ENCODE assay signal across 12 cellular contexts in genomic region chr1:157399984-157400382, GRCh38.
DNase-seq lines count a peak whose midpoint lies in the region; ATAC-seq, FAIRE-seq and TF ChIP-seq lines count a peak whose summit lies in the region.
"Had no signal": no experiment of that assay in that cellular context is flagged by ENCODE, and none has a peak within 500 bp of the region (broad histone marks: within the 10 kb centered on the region; RNA-seq: fewer than 3 reads in every experiment).

No MANE protein-coding gene starts in this region.

- H3K36me3 ChIP-seq in upper lobe of right lung (no peaks in the 10 kb centered on the region), ascending aorta (no peaks in the 10 kb centered on the region), right atrium auricular region (no peaks in the 10 kb centered on the region)
- H3K36me3 ChIP-seq: MG63, neutrophil had no signal

- ATAC-seq in activated naive CD4-positive, alpha-beta T cell treated with anti-CD3 and anti-CD28 coated beads, Interleukin-2, amount 50 U/mL, for 72 hours = peak; percentile 49 to 62
- peak; percentile 53 for ATAC-seq in HG03342 (IDR thresholded peaks at IDR 0.05; ENCODE audit: unreplicated experiment)
- peak; percentile 69 for ATAC-seq in upper lobe of right lung

- DNase-seq in activated naive CD4-positive, alpha-beta T cell treated with anti-CD3 and anti-CD28 coated beads, Interleukin-2, amount 50 U/mL, for 72 hours (ENCODE audit: low spot score in 2 of 2) = no peak
- DNase-seq in activated naive CD4-positive, alpha-beta T cell (lab: John Stamatoyannopoulos, UW) = no peak
- peak; percentile 75 for DNase-seq in amniotic epithelial cell (ENCODE audit: low read depth)
- DNase-seq in upper lobe of right lung = no peak
- DNase-seq in ascending aorta (ENCODE audit: low spot score in 2 of 2) = no peak
- DNase-seq in right atrium auricular region (ENCODE audit: low spot score) = no peak
- no peak for DNase-seq in H54 (ENCODE audit: insufficient read length, low spot score)
- DNase-seq: activated naive CD8-positive, alpha-beta T cell treated with anti-CD3 and anti-CD28 coated beads, Interleukin-2, amount 10 ng/mL, durations not matched to agents 7 days and 5 days; MG63 had no signal

- TF ChIP-seq POLR2A in H54 (IDR thresholded peaks at IDR 0.05; ENCODE audit: low read depth, low read length) = no peak

- H3K4me1 ChIP-seq in upper lobe of right lung (no peaks in the 10 kb centered on the region), ascending aorta (no peaks in the 10 kb centered on the region), right atrium auricular region (no peaks in the 10 kb centered on the region)

- H3K27me3 ChIP-seq in upper lobe of right lung (peaks cover 3% of the 10 kb centered on the region), ascending aorta (no peaks in the 10 kb centered on the region), right atrium auricular region (no peaks in the 10 kb centered on the region)

- H3K27ac ChIP-seq in upper lobe of right lung (no peak overlapping the region), ascending aorta (no peak overlapping the region), right atrium auricular region (no peak overlapping the region)
- H3K27ac ChIP-seq: neutrophil had no signal

- TF ChIP-seq CTCF in upper lobe of right lung (IDR thresholded peaks at IDR 0.05) (no peak), ascending aorta (IDR thresholded peaks at IDR 0.05) (no peak), right atrium auricular region (IDR thresholded peaks at IDR 0.05) (no peak)

- H3K36me3 Mint-ChIP-seq in activated naive CD4-positive, alpha-beta T cell treated with anti-CD3 and anti-CD28 coated beads, Interleukin-2, amount 50 U/mL, for 72 hours = no peaks in the 10 kb centered on the region
- H3K36me3 Mint-ChIP-seq: activated naive CD8-positive, alpha-beta T cell treated with anti-CD3 and anti-CD28 coated beads, Interleukin-2, amount 10 ng/mL, durations not matched to agents 7 days and 5 days; CD14-positive monocyte had no signal

- no peaks in the 10 kb centered on the region for H3K9me3 ChIP-seq in upper lobe of right lung
- no peaks in the 10 kb centered on the region for H3K9me3 ChIP-seq in ascending aorta
- no peaks in the 10 kb centered on the region for H3K9me3 ChIP-seq in right atrium auricular region
- H3K9me3 ChIP-seq: MG63, neutrophil had no signal

- H3K4me3 ChIP-seq in upper lobe of right lung (no peak overlapping the region), ascending aorta (no peak overlapping the region), right atrium auricular region (no peak overlapping the region)
- H3K4me3 ChIP-seq: MG63 had no signal

- H3K9me3 Mint-ChIP-seq in activated naive CD4-positive, alpha-beta T cell treated with anti-CD3 and anti-CD28 coated beads, Interleukin-2, amount 50 U/mL, for 72 hours = no peaks in the 10 kb centered on the region
- H3K9me3 Mint-ChIP-seq: activated naive CD8-positive, alpha-beta T cell treated with anti-CD3 and anti-CD28 coated beads, Interleukin-2, amount 10 ng/mL, durations not matched to agents 7 days and 5 days had no signal

- intact Hi-C loops in upper lobe of right lung (cut with DNase I) (no loop called here), ascending aorta (cut with DNase I) (no loop called here)

- FAIRE-seq in H54 (lab: Jason Lieb, UNC) = no peak

- peak overlapping the region in 1 of 2 donors; percentile 52 for H3K27ac Mint-ChIP-seq in activated naive CD4-positive, alpha-beta T cell treated with anti-CD3 and anti-CD28 coated beads, Interleukin-2, amount 50 U/mL, for 72 hours
- H3K27ac Mint-ChIP-seq: activated naive CD8-positive, alpha-beta T cell treated with anti-CD3 and anti-CD28 coated beads, Interleukin-2, amount 10 ng/mL, durations not matched to agents 7 days and 5 days had no signal
